In genomic region chr12:24767016-24767415, GRCh38 we compare ENCODE assay signal across 22 cellular contexts.
DNase-seq lines count a peak whose midpoint lies in the region; ATAC-seq and TF ChIP-seq lines count a peak whose summit lies in the region.
"Had no signal": no experiment of that assay in that cellular context is flagged by ENCODE, and none has a peak within 500 bp of the region (broad histone marks: within the 10 kb centered on the region; RNA-seq: fewer than 3 reads in every experiment).

No MANE protein-coding gene starts in this region.

- TF ChIP-seq CTCF in GM12865 (IDR thresholded peaks at IDR 0.05; ENCODE audit: insufficient read depth, low read depth, low read length, missing control alignments) = no peak
- TF ChIP-seq CTCF in natural killer cell (IDR thresholded peaks at IDR 0.05) = no peak
- TF ChIP-seq CTCF in osteocyte (IDR thresholded peaks at IDR 0.05) = no peak

- H3K27me3 Mint-ChIP-seq in activated T-cell treated with anti-CD3 and anti-CD28 coated beads, Interleukin-2, amount 50 U/mL, for 4 hours (ENCODE audit: low read depth) = peaks cover 3% of the 10 kb centered on the region
- H3K27me3 Mint-ChIP-seq in activated T-cell treated with anti-CD3 and anti-CD28 coated beads, Interleukin-2, amount 50 U/mL, for 24 hours = peaks cover 2% of the 10 kb centered on the region
- H3K27me3 Mint-ChIP-seq in natural killer cell (ENCODE audit: low read depth in 2 of 2) (no peaks in the 10 kb centered on the region), osteocyte (ENCODE audit: unreplicated experiment) (no peaks in the 10 kb centered on the region)
- H3K27me3 Mint-ChIP-seq: B cell had no signal

- H3K9me3 Mint-ChIP-seq in activated T-cell treated with anti-CD3 and anti-CD28 coated beads, Interleukin-2, amount 50 U/mL, for 4 hours = no peaks in the 10 kb centered on the region
- peaks cover 2% of the 10 kb centered on the region for H3K9me3 Mint-ChIP-seq in activated T-cell treated with anti-CD3 and anti-CD28 coated beads, Interleukin-2, amount 50 U/mL, for 24 hours
- H3K9me3 Mint-ChIP-seq in natural killer cell (peaks cover 0 to 2% of the 10 kb centered on the region in 2 donors), osteocyte (ENCODE audit: unreplicated experiment) (no peaks in the 10 kb centered on the region)

- H3K27ac Mint-ChIP-seq in activated T-cell treated with anti-CD3 and anti-CD28 coated beads, Interleukin-2, amount 50 U/mL, for 24 hours = no peak overlapping the region
- H3K27ac Mint-ChIP-seq in natural killer cell (no peak overlapping the region), osteocyte (ENCODE audit: unreplicated experiment) (no peak overlapping the region)
- H3K27ac Mint-ChIP-seq: B cell, CD14-positive monocyte had no signal

- no peaks in the 10 kb centered on the region for H3K36me3 Mint-ChIP-seq in activated T-cell treated with anti-CD3 and anti-CD28 coated beads, Interleukin-2, amount 50 U/mL, for 4 hours (ENCODE audit: insufficient read depth)
- no peaks in the 10 kb centered on the region for H3K36me3 Mint-ChIP-seq in activated T-cell treated with anti-CD3 and anti-CD28 coated beads, Interleukin-2, amount 50 U/mL, for 24 hours (ENCODE audit: low read depth)
- H3K36me3 Mint-ChIP-seq in natural killer cell (no peaks in the 10 kb centered on the region), osteocyte (ENCODE audit: unreplicated experiment) (no peaks in the 10 kb centered on the region)
- H3K36me3 Mint-ChIP-seq: CD14-positive monocyte had no signal

- no peak for DNase-seq in activated T-cell treated with anti-CD3 and anti-CD28 coated beads, Interleukin-2, amount 50 U/mL, for 4 hours
- DNase-seq in activated T-cell treated with anti-CD3 and anti-CD28 coated beads, Interleukin-2, amount 50 U/mL, for 24 hours = no peak
- peak; percentile 13 for DNase-seq in GM12865 (ENCODE audit: low read depth)
- DNase-seq in M059J (ENCODE audit: low read depth) = peak; percentile 39
- peak; percentile 31 for DNase-seq in epithelial cell of prostate (ENCODE audit: low read depth, low spot score)
- DNase-seq in natural killer cell = no peak
- no peak for DNase-seq in osteocyte (ENCODE audit: extremely low spot score, unreplicated experiment)
- DNase-seq: H7, KBM-7, NCI-H1092, NCI-H1436 treated with DMSO at 0.1 percent for 48 hours, NCI-H2029 treated with DMSO at 0.1 percent for 48 hours, NCI-H226, NCI-H510A treated with DMSO at 0.1 percent for 48 hours, NCI-H748 treated with DMSO at 0.1 percent for 48 hours, SHP77 treated with DMSO at 0.1 percent for 48 hours had no signal

- no peak overlapping the region for H3K4me3 Mint-ChIP-seq in activated T-cell treated with anti-CD3 and anti-CD28 coated beads, Interleukin-2, amount 50 U/mL, for 4 hours
- no peak overlapping the region for H3K4me3 Mint-ChIP-seq in activated T-cell treated with anti-CD3 and anti-CD28 coated beads, Interleukin-2, amount 50 U/mL, for 24 hours
- no peak overlapping the region for H3K4me3 Mint-ChIP-seq in natural killer cell
- H3K4me3 Mint-ChIP-seq in osteocyte (ENCODE audit: unreplicated experiment) = no peak overlapping the region
- H3K4me3 Mint-ChIP-seq: B cell, CD14-positive monocyte had no signal

- intact Hi-C loops in natural killer cell (cut with micrococcal nuclease) = no loop called here

- peak; percentile 65 to 74 for ATAC-seq in activated T-cell treated with anti-CD3 and anti-CD28 coated beads, Interleukin-2, amount 50 U/mL, for 4 hours
- ATAC-seq in GM21529 (IDR thresholded peaks at IDR 0.05; ENCODE audit: unreplicated experiment) (no peak), natural killer cell (no peak)
- ATAC-seq: A549 had no signal

- H3K27ac ChIP-seq in epithelial cell of prostate = no peak overlapping the region
- H3K27ac ChIP-seq: A549, HL-60, RWPE1 had no signal

- H3K4me3 ChIP-seq in GM12865 (ENCODE audit: low read depth, low read length) = no peak overlapping the region
- H3K4me3 ChIP-seq: A549 had no signal

- H3K4me1 Mint-ChIP-seq in activated T-cell treated with anti-CD3 and anti-CD28 coated beads, Interleukin-2, amount 50 U/mL, for 4 hours (ENCODE audit: low read depth) = no peaks in the 10 kb centered on the region
- peaks cover 6% of the 10 kb centered on the region for H3K4me1 Mint-ChIP-seq in activated T-cell treated with anti-CD3 and anti-CD28 coated beads, Interleukin-2, amount 50 U/mL, for 24 hours (ENCODE audit: low read depth)
- H3K4me1 Mint-ChIP-seq in natural killer cell (no peaks in the 10 kb centered on the region), osteocyte (ENCODE audit: unreplicated experiment) (no peaks in the 10 kb centered on the region)
- H3K4me1 Mint-ChIP-seq: B cell, CD14-positive monocyte had no signal

Comparison
In these comparisons a context has a peak if more than half of its experiments do, and no peak if none do; other contexts are left out.
1. ATAC-seq: peak in activated T-cell treated with anti-CD3 and anti-CD28 coated beads, Interleukin-2, amount 50 U/mL, for 4 hours (2 of 2); none in GM21529 (single experiment) and natural killer cell (0 of 3).
2. DNase-seq: peak in GM12865 (single experiment), M059J (single experiment) and epithelial cell of prostate (single experiment); none in activated T-cell treated with anti-CD3 and anti-CD28 coated beads, Interleukin-2, amount 50 U/mL, for 4 hours (single experiment), activated T-cell treated with anti-CD3 and anti-CD28 coated beads, Interleukin-2, amount 50 U/mL, for 24 hours (single experiment), natural killer cell (single experiment) and osteocyte (single experiment).